ENCODE assay signal across 20 cellular contexts in the genomic region with DNA sequence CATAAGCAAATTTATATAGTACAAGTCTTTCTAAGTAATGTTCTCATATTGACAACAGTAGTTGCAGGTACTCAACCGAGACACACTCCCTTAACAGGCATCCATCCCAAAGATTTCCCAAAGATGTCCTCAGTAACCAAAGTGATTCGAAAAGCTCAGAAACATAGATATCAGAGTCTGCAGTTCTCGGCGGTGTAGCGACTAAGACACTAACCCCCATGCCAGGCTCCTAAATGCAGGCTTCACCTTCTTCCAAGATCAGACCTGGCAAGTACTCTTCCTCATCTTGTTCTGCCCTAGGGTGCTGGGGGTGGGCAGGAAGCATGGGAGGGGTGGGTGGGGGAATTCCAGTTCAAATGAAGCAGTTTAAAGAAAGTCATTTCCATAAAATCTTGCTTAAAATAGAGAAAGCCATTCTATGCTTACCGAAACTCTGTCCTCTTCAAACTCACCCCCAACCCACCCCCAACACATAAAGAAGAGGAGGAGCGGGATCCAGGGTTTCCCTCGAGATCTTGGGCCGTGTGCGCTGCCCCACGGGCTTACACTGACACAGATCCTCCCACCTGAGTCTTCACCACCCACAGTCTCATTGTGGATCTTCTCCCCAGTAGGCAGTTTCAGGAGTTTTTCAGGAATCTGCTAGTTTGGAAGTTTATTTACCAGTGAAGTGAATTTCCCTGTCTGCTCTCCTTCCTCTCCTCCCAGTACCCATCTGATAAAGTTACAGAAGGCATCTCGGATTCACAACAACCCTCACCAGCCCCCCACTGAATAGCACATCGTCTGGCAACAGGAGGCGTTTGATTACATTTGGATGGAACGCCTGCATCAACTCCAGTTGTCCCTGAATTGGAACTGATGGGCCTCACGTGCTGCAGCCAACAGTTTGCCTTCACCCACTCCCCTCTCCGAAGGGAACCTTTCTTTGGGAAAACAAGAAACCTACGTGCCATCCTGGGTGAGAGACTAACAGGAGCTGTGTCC. TPM values are rescaled to one million over a fixed set of nuclear protein-coding genes. Genes with fewer than 3 reads are reported as not detected.
DNase-seq lines count a peak whose midpoint lies in the region; ATAC-seq and TF ChIP-seq lines count a peak whose summit lies in the region.
"Had no signal": no experiment of that assay in that cellular context is flagged by ENCODE, and none has a peak within 500 bp of the region (broad histone marks: within the 10 kb centered on the region; RNA-seq: fewer than 3 reads in every experiment).

No MANE protein-coding gene starts in this region.

- peak overlapping the region; percentile 85 for H3K27ac Mint-ChIP-seq in activated CD4-positive, alpha-beta T cell treated with anti-CD3 and anti-CD28 coated beads for 36 hours
- H3K27ac Mint-ChIP-seq in activated CD4-positive, alpha-beta memory T cell treated with anti-CD3 and anti-CD28 coated beads, Interleukin-2, amount 10 ng/mL, durations not matched to agents 7 days and 5 days, result peak overlapping the region; percentile 69
- H3K27ac Mint-ChIP-seq in endodermal cell, result peak overlapping the region; percentile 19
- H3K27ac Mint-ChIP-seq: progenitor cell of endocrine pancreas had no signal

- no peak for TF ChIP-seq CTCF in endodermal cell (conservative IDR thresholded peaks at IDR 0.05)

- H3K9me3 ChIP-seq in endodermal cell (ENCODE audit: control insufficient read depth, low read length) (peaks cover 5% of the 10 kb centered on the region), MG63 (no peaks in the 10 kb centered on the region)
- H3K9me3 ChIP-seq: gastrocnemius medialis, sigmoid colon, SK-N-SH, tibial artery had no signal

- peaks cover 7% of the 10 kb centered on the region for H3K4me1 ChIP-seq in endodermal cell (ENCODE audit: control insufficient read depth, insufficient read depth, low read length)
- H3K4me1 ChIP-seq: gastrocnemius medialis, sigmoid colon had no signal

- H3K36me3 ChIP-seq in endodermal cell (ENCODE audit: control insufficient read depth, insufficient read depth, low read length), result no peaks in the 10 kb centered on the region
- H3K36me3 ChIP-seq in MG63, result no peaks in the 10 kb centered on the region
- H3K36me3 ChIP-seq: gastrocnemius medialis, sigmoid colon, tibial artery, WERI-Rb-1 had no signal

- peak overlapping the region; percentile 10 for H3K4me3 Mint-ChIP-seq in activated CD4-positive, alpha-beta T cell treated with anti-CD3 and anti-CD28 coated beads for 36 hours
- H3K4me3 Mint-ChIP-seq in activated CD4-positive, alpha-beta memory T cell treated with anti-CD3 and anti-CD28 coated beads, Interleukin-2, amount 10 ng/mL, durations not matched to agents 7 days and 5 days, result no peak overlapping the region
- H3K4me3 Mint-ChIP-seq in endodermal cell, result no peak overlapping the region

- peak; percentile 30 for DNase-seq in activated CD4-positive, alpha-beta T cell treated with anti-CD3 and anti-CD28 coated beads for 36 hours
- no peak for DNase-seq in activated CD4-positive, alpha-beta T cell treated with anti-CD3 and anti-CD28 coated beads, Interleukin-2, amount 50 U/mL, for 1 hour
- DNase-seq in Ammon's horn (ENCODE audit: low spot score), result peak; percentile 15
- no peak for DNase-seq in activated CD4-positive, alpha-beta memory T cell treated with anti-CD3 and anti-CD28 coated beads, Interleukin-2, amount 10 ng/mL, durations not matched to agents 7 days and 5 days
- DNase-seq in endodermal cell, result no peak
- DNase-seq in RPMI8226, result no peak
- DNase-seq in MG63, result no peak
- DNase-seq: 8988T; activated CD8-positive, alpha-beta memory T cell treated with anti-CD3 and anti-CD28 coated beads for 24 hours; dermis blood vessel endothelial cell; DND-41; gastrocnemius medialis; H7; left cardiac atrium; sigmoid colon; SK-N-SH; tibial artery; WERI-Rb-1 had no signal

- ATAC-seq in activated CD4-positive, alpha-beta T cell treated with anti-CD3 and anti-CD28 coated beads for 36 hours, result no peak
- no peak for ATAC-seq in GM18858 (IDR thresholded peaks at IDR 0.05; ENCODE audit: unreplicated experiment)
- ATAC-seq: gastrocnemius medialis, left cardiac atrium had no signal

- intact Hi-C loops in activated CD4-positive, alpha-beta T cell treated with anti-CD3 and anti-CD28 coated beads for 36 hours (cut with DNase I, micrococcal nuclease), result loop anchor here (5.0 to 10.0 kb wide), 5 partner anchors 173 to 980 kb away; no protein-coding TSS in a partner anchor

- WGBS in endodermal cell (ENCODE audit: insufficient coverage in 1 of 2, insufficient read length in 1 of 2), 2 experiments, result 84 to 88% methylated on average over 9 to 18 of the region's 18 CpGs

- CTCF ChIA-PET in activated CD4-positive, alpha-beta T cell treated with anti-CD3 and anti-CD28 coated beads for 36 hours (lab: Charles Lee), result interaction anchor here (1.2 to 6.1 kb wide), 3 partner anchors 57 to 119 kb away, joined by 3 to 56 read pairs (median 5); a partner anchor contains a TSS
- CTCF ChIA-PET in activated CD4-positive, alpha-beta memory T cell treated with anti-CD3 and anti-CD28 coated beads, Interleukin-2, amount 10 ng/mL, durations not matched to agents 7 days and 5 days (lab: Charles Lee), result interaction anchor here (0.8 to 7.5 kb wide), 4 partner anchors 9 to 403 kb away, joined by 3 to 79 read pairs (median 32); a partner anchor contains a TSS

- H3K27ac ChIP-seq in endodermal cell (ENCODE audit: low read depth, low read length), result no peak overlapping the region
- H3K27ac ChIP-seq: gastrocnemius medialis, sigmoid colon, tibial artery, WERI-Rb-1 had no signal

- H3K9me3 Mint-ChIP-seq in activated CD4-positive, alpha-beta T cell treated with anti-CD3 and anti-CD28 coated beads for 36 hours (ENCODE audit: low read depth), result peaks cover 6% of the 10 kb centered on the region
- peaks cover 8% of the 10 kb centered on the region for H3K9me3 Mint-ChIP-seq in activated CD4-positive, alpha-beta memory T cell treated with anti-CD3 and anti-CD28 coated beads, Interleukin-2, amount 10 ng/mL, durations not matched to agents 7 days and 5 days
- peaks cover 7% of the 10 kb centered on the region for H3K9me3 Mint-ChIP-seq in endodermal cell

- H3K27me3 ChIP-seq in endodermal cell (ENCODE audit: control insufficient read depth, insufficient read depth, low read length, poor library complexity, severe bottlenecking), result no peaks in the 10 kb centered on the region
- no peaks in the 10 kb centered on the region for H3K27me3 ChIP-seq in MG63
- H3K27me3 ChIP-seq: gastrocnemius medialis, sigmoid colon, tibial artery had no signal

- H3K4me1 Mint-ChIP-seq in activated CD4-positive, alpha-beta T cell treated with anti-CD3 and anti-CD28 coated beads for 36 hours, result peaks cover 78% of the 10 kb centered on the region
- peaks cover 78% of the 10 kb centered on the region for H3K4me1 Mint-ChIP-seq in activated CD4-positive, alpha-beta memory T cell treated with anti-CD3 and anti-CD28 coated beads, Interleukin-2, amount 10 ng/mL, durations not matched to agents 7 days and 5 days
- peaks cover 23% of the 10 kb centered on the region for H3K4me1 Mint-ChIP-seq in endodermal cell

- H3K4me3 ChIP-seq in endodermal cell (ENCODE audit: low read length) (no peak overlapping the region), MG63 (no peak overlapping the region)
- H3K4me3 ChIP-seq: gastrocnemius medialis, sigmoid colon, tibial artery had no signal

- POLR2A ChIA-PET in activated CD4-positive, alpha-beta T cell treated with anti-CD3 and anti-CD28 coated beads for 36 hours (lab: Charles Lee), result no interaction called here
- POLR2A ChIA-PET in activated CD4-positive, alpha-beta memory T cell treated with anti-CD3 and anti-CD28 coated beads, Interleukin-2, amount 10 ng/mL, durations not matched to agents 7 days and 5 days (lab: Charles Lee), result interaction anchor here (1.2 to 7.8 kb wide), 6 partner anchors 11 to 59 kb away, joined by 3 to 251 read pairs (median 12); a partner anchor contains a TSS

- no peak overlapping the region for H3K9ac ChIP-seq in endodermal cell (ENCODE audit: extremely low read depth, low read length, poor library complexity, severe bottlenecking)
- H3K9ac ChIP-seq: SK-N-SH had no signal

- no peaks in the 10 kb centered on the region for H3K27me3 Mint-ChIP-seq in activated CD4-positive, alpha-beta T cell treated with anti-CD3 and anti-CD28 coated beads for 36 hours
- H3K27me3 Mint-ChIP-seq in activated CD4-positive, alpha-beta memory T cell treated with anti-CD3 and anti-CD28 coated beads, Interleukin-2, amount 10 ng/mL, durations not matched to agents 7 days and 5 days, result no peaks in the 10 kb centered on the region
- H3K27me3 Mint-ChIP-seq in endodermal cell (ENCODE audit: insufficient read depth), result peaks cover 6% of the 10 kb centered on the region

- H3K36me3 Mint-ChIP-seq in activated CD4-positive, alpha-beta T cell treated with anti-CD3 and anti-CD28 coated beads for 36 hours (ENCODE audit: low read depth), result peaks cover 10% of the 10 kb centered on the region
- peaks cover 28% of the 10 kb centered on the region for H3K36me3 Mint-ChIP-seq in activated CD4-positive, alpha-beta memory T cell treated with anti-CD3 and anti-CD28 coated beads, Interleukin-2, amount 10 ng/mL, durations not matched to agents 7 days and 5 days (ENCODE audit: low read depth)
- H3K36me3 Mint-ChIP-seq in endodermal cell (ENCODE audit: low read depth), result no peaks in the 10 kb centered on the region

RNA-seq across cellular contexts. Expression of a gene that starts 59.1 kb away (rescaled TPM):
- total RNA-seq in activated CD4-positive, alpha-beta T cell treated with anti-CD3 and anti-CD28 coated beads for 36 hours, result 10 to 100 TPM; 42.9 to 52.8 TPM
- total RNA-seq in activated CD4-positive, alpha-beta memory T cell treated with anti-CD3 and anti-CD28 coated beads, Interleukin-2, amount 10 ng/mL, durations not matched to agents 7 days and 5 days, result 10 to 100 TPM; 30.4 to 33.4 TPM
- total RNA-seq in endodermal cell, result 1 to 10 TPM; 3.8 to 3.9 TPM
- 12.9 TPM for polyA plus RNA-seq in endodermal cell (2013, experiment 1 of 2)
- polyA plus RNA-seq in endodermal cell (2013, experiment 2 of 2), result 8.9 TPM
- 5.5 and 6.2 TPM in 2 replicates for total RNA-seq in MG63 (2014; rRNA removed; shearing (Covaris generic); ENCODE audit: low replicate concordance)

Comparison
In these comparisons a context has a peak if more than half of its experiments do, and no peak if none do; other contexts are left out.
1. DNase-seq: peak in activated CD4-positive, alpha-beta T cell treated with anti-CD3 and anti-CD28 coated beads for 36 hours (single experiment) and Ammon's horn (single experiment); none in activated CD4-positive, alpha-beta T cell treated with anti-CD3 and anti-CD28 coated beads, Interleukin-2, amount 50 U/mL, for 1 hour (single experiment), activated CD4-positive, alpha-beta memory T cell treated with anti-CD3 and anti-CD28 coated beads, Interleukin-2, amount 10 ng/mL, durations not matched to agents 7 days and 5 days (single experiment), endodermal cell (single experiment), RPMI8226 (single experiment) and MG63 (single experiment).
2. H3K27ac Mint-ChIP-seq: peak in every context shown above with its lines; median percentile 85 in activated CD4-positive, alpha-beta T cell treated with anti-CD3 and anti-CD28 coated beads for 36 hours; 69 in activated CD4-positive, alpha-beta memory T cell treated with anti-CD3 and anti-CD28 coated beads, Interleukin-2, amount 10 ng/mL, durations not matched to agents 7 days and 5 days; 19 in endodermal cell.